11 cellular contexts compared by ENCODE assay signal in the genomic region with DNA sequence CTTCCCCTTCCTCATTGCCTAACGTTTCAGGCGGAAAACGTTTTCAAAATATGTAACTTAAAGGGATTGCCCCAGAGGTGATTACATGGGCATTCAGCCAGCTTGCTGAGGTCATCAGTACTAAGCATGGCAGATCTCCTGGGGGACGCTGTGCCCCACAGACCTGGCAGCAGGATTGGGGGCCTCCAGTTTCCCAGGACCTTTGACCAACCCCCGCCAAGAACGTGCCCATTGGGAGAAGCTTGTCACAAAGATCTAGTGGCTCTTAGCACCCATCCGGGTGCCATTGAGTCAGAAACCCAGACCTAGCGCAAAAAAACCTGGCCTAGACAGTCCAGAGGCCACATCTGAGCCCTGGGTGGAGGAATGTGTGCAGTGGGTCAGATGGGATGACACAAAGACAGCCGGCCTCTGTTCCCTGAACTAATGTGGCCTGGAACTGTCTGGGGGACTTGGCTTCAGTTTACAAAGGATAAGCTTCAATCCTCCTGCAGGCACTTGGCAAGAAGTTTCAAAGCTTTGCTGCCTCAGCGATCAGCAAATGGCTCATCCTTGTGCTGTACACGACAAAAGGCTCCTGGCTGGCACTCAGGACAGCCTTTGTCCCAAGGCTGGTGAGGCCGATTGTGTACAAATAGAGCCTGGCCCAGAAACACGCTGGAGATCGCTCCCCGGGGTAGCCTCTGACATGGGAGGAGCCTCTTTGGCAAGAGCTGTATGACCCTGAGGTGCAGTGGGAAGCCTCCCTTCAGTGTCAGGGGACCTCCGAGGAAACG. TPM values are rescaled to one million over a fixed set of nuclear protein-coding genes. Genes with fewer than 3 reads are reported as not detected.
DNase-seq lines count a peak whose midpoint lies in the region; ATAC-seq and TF ChIP-seq lines count a peak whose summit lies in the region.
"Had no signal": no experiment of that assay in that cellular context is flagged by ENCODE, and none has a peak within 500 bp of the region (broad histone marks: within the 10 kb centered on the region; RNA-seq: fewer than 3 reads in every experiment).

No MANE protein-coding gene starts in this region.

- H3K9me3 ChIP-seq in PC-9 (ENCODE audit: insufficient read depth, low read depth) (no peaks in the 10 kb centered on the region), lower lobe of right lung (no peaks in the 10 kb centered on the region), stomach (no peaks in the 10 kb centered on the region)

- H3K27me3 ChIP-seq in PC-9 (ENCODE audit: insufficient read depth, low read depth): no peaks in the 10 kb centered on the region
- no peaks in the 10 kb centered on the region for H3K27me3 ChIP-seq in lower lobe of right lung (ENCODE audit: low read depth)
- no peaks in the 10 kb centered on the region for H3K27me3 ChIP-seq in stomach

- TF ChIP-seq CTCF in PC-9 (conservative IDR thresholded peaks at IDR 0.05) (no peak), lower lobe of right lung (IDR thresholded peaks at IDR 0.05) (no peak), stomach (IDR thresholded peaks at IDR 0.05) (no peak)

- no peaks in the 10 kb centered on the region for H3K9me2 ChIP-seq in PC-9 (ENCODE audit: insufficient read depth)

- no peaks in the 10 kb centered on the region for H3K36me3 ChIP-seq in PC-9 (ENCODE audit: low read depth)
- H3K36me3 ChIP-seq in lower lobe of right lung: peaks cover 7% of the 10 kb centered on the region
- peaks cover 0 to 15% (median 5%) of the 10 kb centered on the region in 4 donors for H3K36me3 ChIP-seq in stomach

- POLR2A ChIA-PET in PC-9 (lab: Charles Lee; ENCODE audit: unreplicated experiment): interaction anchor here (0.6 to 0.7 kb wide), 2 partner anchors 19 to 150 kb away, joined by 3 to 6 read pairs; no protein-coding TSS in a partner anchor

- H3K27ac ChIP-seq in PC-9 (no peak overlapping the region), lower lobe of right lung (peak overlapping the region; percentile 42), stomach (peak overlapping the region in 4 of 5 donors; percentile 35 to 56 (median 47))

- TF ChIP-seq POLR2A in stomach (IDR thresholded peaks at IDR 0.05): no peak

- H3F3A ChIP-seq in PC-9 (ENCODE audit: insufficient read depth, low read depth): peaks cover 21% of the 10 kb centered on the region; the same call in 1 of the 2 replicates

- H3K4me2 ChIP-seq in PC-9: peak overlapping the region; percentile 20

- ATAC-seq in lower lobe of right lung (peak in 1 of 2 donors; percentile 31), GM18868 (IDR thresholded peaks at IDR 0.05; ENCODE audit: unreplicated experiment) (no peak), HG02970 (IDR thresholded peaks at IDR 0.05; ENCODE audit: low FRiP score, unreplicated experiment) (no peak)

- H3K4me3 ChIP-seq in PC-9 (no peak overlapping the region), lower lobe of right lung (no peak overlapping the region), stomach (no peak overlapping the region)

- DNase-seq in PC-9 (peak; percentile 58), dermis blood vessel endothelial cell (peak; percentile 68), lower lobe of right lung (peak; percentile 61), stomach (peak; percentile 68), hippocampal formation (lab: John Stamatoyannopoulos, UW) (no peak), NCI-H2081 treated with DMSO at 0.1 percent for 48 hours (lab: John Stamatoyannopoulos, UW) (no peak)
- DNase-seq: GDM1 had no signal

- TF ChIP-seq EP300 in stomach (IDR thresholded peaks at IDR 0.05): no peak

- intact Hi-C loops in PC-9 (cut with micrococcal nuclease; ENCODE audit: unreplicated experiment) (no loop called here), lower lobe of right lung (cut with DNase I) (no loop called here), stomach (cut with DNase I; ENCODE audit: low total_unique reads) (no loop called here)

- H3K4me1 ChIP-seq in PC-9 (replicated peaks; ENCODE audit: insufficient read depth) (peaks cover 17% of the 10 kb centered on the region), lower lobe of right lung (peaks cover 54% of the 10 kb centered on the region), stomach (peaks cover 34 to 60% (median 49%) of the 10 kb centered on the region in 4 donors)

- CTCF ChIA-PET in PC-9 (lab: Charles Lee): interaction anchor here (1.2 to 1.3 kb wide), 2 partner anchors 8 to 11 kb away, joined by 3 to 5 read pairs; no protein-coding TSS in a partner anchor

- no TSS peak for BruUV-seq in PC-9 (replicated peaks; lab: Mats Ljungman, UMichigan)

- H2AFZ ChIP-seq in PC-9: no peak overlapping the region

- no peaks in the 10 kb centered on the region for H4K20me1 ChIP-seq in PC-9 (ENCODE audit: insufficient read depth)

- WGBS in stomach, 5 donors: 33 to 45% (median 36%) methylated on average over 17 of the region's 17 CpGs

- no peaks in the 10 kb centered on the region for H3K79me2 ChIP-seq in PC-9 (ENCODE audit: low read depth)

RNA-seq across cellular contexts. Expression of a gene that starts 9.5 kb away (rescaled TPM):
- total RNA-seq in PC-9 (2021) (72.2 and 85.9 TPM in 2 replicates), dermis blood vessel endothelial cell (3.1 and 12.5 TPM in 2 replicates), lower lobe of right lung (5.3 TPM), stomach (10 to 100 TPM in 1 of 5 donors, 1 to 10 TPM in 2, under 1 TPM in 1, not detected in 1; 0.45 to 10.4 (median 3.0) TPM)
- 1 to 10 TPM; 2.3 to 4.5 (median 4.1) TPM for polyA plus RNA-seq in stomach

RNA-seq across cellular contexts. Expression of a gene that starts 28.8 kb away (rescaled TPM):
- total RNA-seq in PC-9 (2021): 0.46 and 1.0 TPM in 2 replicates
- total RNA-seq in dermis blood vessel endothelial cell: 0.05 TPM in 1 of 2 replicates, not detected in the other
- 10.2 TPM for total RNA-seq in lower lobe of right lung
- 1 to 10 TPM in 2 of 5 donors, under 1 TPM in 1, not detected in 2; 0.73 to 5.3 (median 5.2) TPM for total RNA-seq in stomach
- 1 to 10 TPM in 1 of 3 donors, under 1 TPM in 2; 0.44 to 2.6 (median 0.58) TPM for polyA plus RNA-seq in stomach
- total RNA-seq: NCI-H460 had no signal
- polyA plus RNA-seq: neural cell had no signal

RNA-seq across cellular contexts. Expression of a gene that starts 33.7 kb away (rescaled TPM):
- total RNA-seq in PC-9 (2021) (not detected in 2 replicates), dermis blood vessel endothelial cell (not detected in 2 replicates), lower lobe of right lung (not detected), stomach (under 1 TPM in 1 of 5 donors, not detected in 4; 0.37 TPM)
- polyA plus RNA-seq in stomach: under 1 TPM in 2 of 3 donors, not detected in 1; 0.05 to 0.12 TPM
- total RNA-seq: NCI-H460 had no signal
- polyA plus RNA-seq: neural cell had no signal

Comparison
In these comparisons a context has a peak if more than half of its experiments do, and no peak if none do; other contexts are left out.
1. DNase-seq: peak in PC-9 (2 of 2), dermis blood vessel endothelial cell (single experiment), lower lobe of right lung (single experiment) and stomach (single experiment); none in hippocampal formation (0 of 2) and NCI-H2081 treated with DMSO at 0.1 percent for 48 hours (single experiment).